ENCODE assay signal across 8 cellular contexts in the genomic region with DNA sequence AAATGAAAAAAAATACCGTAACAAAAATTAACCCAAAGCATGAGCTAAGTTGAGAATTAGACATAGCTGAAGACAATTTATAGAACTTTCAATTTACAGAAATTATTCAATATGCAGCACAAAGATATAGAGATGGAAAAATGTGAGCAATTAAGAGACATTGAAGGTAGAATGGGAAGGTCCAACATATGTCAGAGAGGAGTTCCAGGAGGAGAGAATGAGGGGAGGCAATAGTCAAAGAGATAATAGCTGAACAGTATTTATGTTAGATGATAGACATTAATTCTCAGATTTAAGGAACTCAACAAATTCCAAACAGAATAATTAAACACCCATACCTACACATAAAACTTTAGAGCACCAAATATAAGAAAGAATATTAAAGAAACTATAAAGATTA.
"Had no signal": no experiment of that assay in that cellular context is flagged by ENCODE, and none has a peak within 500 bp of the region (broad histone marks: within the 10 kb centered on the region; RNA-seq: fewer than 3 reads in every experiment).

No MANE protein-coding gene starts in this region.

- DNase-seq: GDM1, GF-D8 had no signal

- ATAC-seq: GM12878 had no signal

- H3K4me3 ChIP-seq: GM12878 had no signal

- FAIRE-seq: G401.6, GM12878, GM12891, GM12892, GM18507, GM19239 had no signal
